8 cellular contexts compared by ENCODE assay signal in the genomic region with DNA sequence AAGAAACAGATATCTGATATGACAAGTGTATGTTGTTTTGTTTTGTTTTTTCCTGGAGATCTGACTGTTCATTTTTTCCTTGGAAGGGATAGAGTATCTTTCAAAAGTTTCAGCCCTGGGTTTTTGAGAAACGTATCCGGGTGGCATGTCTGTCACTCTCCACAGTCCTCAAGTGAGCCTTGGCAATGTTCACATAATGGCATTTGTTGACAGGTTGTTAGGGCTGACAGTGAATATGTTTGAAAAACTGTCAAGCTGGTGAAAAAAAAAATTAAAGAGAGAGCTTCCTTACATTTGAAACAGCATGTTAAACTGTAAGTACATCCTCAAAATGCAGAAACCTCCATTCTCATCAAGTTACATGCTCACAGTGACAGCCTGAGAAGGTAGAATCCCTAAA.
"Had no signal": no experiment of that assay in that cellular context is flagged by ENCODE, and none has a peak within 500 bp of the region (broad histone marks: within the 10 kb centered on the region; RNA-seq: fewer than 3 reads in every experiment).

No MANE protein-coding gene starts in this region.

- H3K9me3 Mint-ChIP-seq: GM23338, H9, HFFc6 had no signal

- H3K36me3 ChIP-seq: HAP-1 had no signal

- H2AFZ ChIP-seq: GM23248, GM23338 had no signal

- H3K4me3 Mint-ChIP-seq: GM23338, H9, HFFc6 had no signal

- H3K9ac ChIP-seq: GM23248 had no signal

- H3K4me1 Mint-ChIP-seq: GM23338, H9 had no signal

- H3K9me3 ChIP-seq: HAP-1 had no signal

- H3K27ac Mint-ChIP-seq: GM23338, H9, HFFc6 had no signal

- H3K4me2 ChIP-seq: GM23338 had no signal

- DNase-seq: GM23248, GOT3, H7, H9, HCEC 1CT, HFFc6 had no signal

- H3K27ac ChIP-seq: GM23248 had no signal

- H3K4me3 ChIP-seq: GM23248, GM23338, HAP-1 had no signal
